Comparison of ENCODE assay signal across 21 cellular contexts in genomic region chr15:67777773-67778172, GRCh38. TPM values are rescaled to one million over a fixed set of nuclear protein-coding genes. Genes with fewer than 3 reads are reported as not detected.
"Had no signal": no experiment of that assay in that cellular context is flagged by ENCODE, and none has a peak within 500 bp of the region (broad histone marks: within the 10 kb centered on the region; RNA-seq: fewer than 3 reads in every experiment).

No MANE protein-coding gene starts in this region.

- H2AFZ ChIP-seq: hepatocyte had no signal

- H3K4me1 ChIP-seq: gastrocnemius medialis, prostate gland, right atrium auricular region, stomach, thyroid gland, vagina had no signal

- ATAC-seq: esophagus mucosa; gastrocnemius medialis; left lobe of liver; naive thymus-derived CD4-positive, alpha-beta T cell; sciatic nerve; stimulated activated effector memory CD8-positive, alpha-beta T cell treated with anti-CD3 and anti-CD28 coated beads, Interleukin-12 subunit alpha, Interleukin-12 subunit beta, amount 100 ng/mL, for 72 hours had no signal

- H3K4me2 ChIP-seq: hepatocyte had no signal

- H3K27ac ChIP-seq: epithelial cell of prostate, gastrocnemius medialis, hepatocyte, prostate gland, right atrium auricular region, stomach, thyroid gland, vagina had no signal

- H3K4me3 ChIP-seq: gastrocnemius medialis, hepatocyte, lung, prostate gland, right atrium auricular region, stomach, thyroid gland, vagina had no signal

- H3K36me3 ChIP-seq: prostate gland, thyroid gland, vagina had no signal

- DNase-seq: effector CD8-positive, alpha-beta T cell; endodermal cell; gastrocnemius medialis; kidney; naive thymus-derived CD4-positive, alpha-beta T cell; stimulated activated CD4-positive, alpha-beta T cell treated with anti-CD3 and anti-CD28 coated beads, Interleukin-2, amount 100 ng/mL, for 24 hours; stimulated activated CD4-positive, alpha-beta T cell treated with anti-CD3 and anti-CD28 coated beads, Interleukin-4, amount 100 ng/mL, for 24 hours; stimulated activated naive CD4-positive, alpha-beta T cell treated with Interleukin-2 at 50 U/mL for 16 hours; stomach; thyroid gland had no signal

- H3K27me3 ChIP-seq: gastrocnemius medialis, hepatocyte, right atrium auricular region, stomach, thyroid gland, vagina had no signal

- H3K9me3 ChIP-seq: gastrocnemius medialis, prostate gland, right atrium auricular region, stomach, thyroid gland, vagina had no signal

- FAIRE-seq: kidney had no signal

- H3K79me2 ChIP-seq: hepatocyte had no signal

RNA-seq across cellular contexts. Expression of gene SKOR1, which starts 47.5 kb away (rescaled TPM):
- total RNA-seq: glomerular endothelial cell had no signal
- polyA plus RNA-seq: naive thymus-derived CD4-positive, alpha-beta T cell had no signal
